8 cellular contexts compared by ENCODE assay signal in the genomic region with DNA sequence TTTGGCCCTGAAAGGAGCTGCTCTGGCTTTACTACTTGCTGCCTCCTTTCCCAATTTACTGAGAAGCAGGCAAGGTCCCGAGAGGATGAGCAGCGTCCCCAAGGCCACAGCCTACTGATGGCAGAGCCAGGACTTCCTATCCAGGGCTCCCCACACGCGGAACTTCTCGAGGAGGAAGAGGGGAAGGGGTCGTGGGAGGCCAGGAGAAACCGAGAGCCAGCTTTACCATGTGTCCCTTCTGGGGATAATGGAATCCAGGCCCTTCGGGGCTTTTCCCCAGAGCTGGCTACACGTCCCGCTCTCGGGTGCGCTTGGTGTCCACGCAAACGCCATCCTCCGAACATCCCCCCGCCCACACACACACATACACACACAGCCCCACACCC. TPM values are rescaled to one million over a fixed set of nuclear protein-coding genes. Genes with fewer than 3 reads are reported as not detected.
DNase-seq lines count a peak whose midpoint lies in the region; ATAC-seq and TF ChIP-seq lines count a peak whose summit lies in the region.

No MANE protein-coding gene starts in this region.

- H2AFZ ChIP-seq in neuron (ENCODE audit: low read depth, low read length) = peak overlapping the region; percentile 64

- intact Hi-C loops in CD4-positive, alpha-beta T cell (cut with DNase I, micrococcal nuclease) = no loop called here
- intact Hi-C loops in Panc1 (cut with micrococcal nuclease; ENCODE audit: unreplicated experiment) = loop anchor here (5.0 kb wide), 1 partner anchor 79 kb away; no protein-coding TSS in a partner anchor

- POLR2A ChIA-PET in CD4-positive, alpha-beta T cell (lab: Charles Lee) = no interaction called here
- POLR2A ChIA-PET in Panc1 (lab: Charles Lee) = interaction anchor here (0.6 to 1.1 kb wide), 8 partner anchors 13 to 300 kb away, joined by 3 to 5 read pairs (median 3); a partner anchor contains a TSS

- BruUV-seq in Panc1 (replicated peaks; lab: Mats Ljungman, UMichigan) = TSS peak; percentile 70

- H3K4me1 Mint-ChIP-seq in CD4-positive, alpha-beta T cell (ENCODE audit: low read depth) = peaks cover 25% of the 10 kb centered on the region
- H3K4me1 Mint-ChIP-seq in endothelial cell (ENCODE audit: unreplicated experiment) = peaks cover 34% of the 10 kb centered on the region

- H3K36me3 ChIP-seq in Panc1 (ENCODE audit: control insufficient read depth, insufficient read depth, low read length) (no peaks in the 10 kb centered on the region), neuron (ENCODE audit: insufficient read depth, low read length) (no peaks in the 10 kb centered on the region)

- H3K4me1 ChIP-seq in Panc1 (ENCODE audit: control insufficient read depth, insufficient read depth, low read length) = peaks cover 57% of the 10 kb centered on the region
- peaks cover 18% of the 10 kb centered on the region for H3K4me1 ChIP-seq in neuron (ENCODE audit: insufficient read depth, low read length)

- no peak for TF ChIP-seq CTCF in CD4-positive, alpha-beta T cell (IDR thresholded peaks at IDR 0.05)
- TF ChIP-seq CTCF in Panc1 (IDR thresholded peaks at IDR 0.05) = no peak
- TF ChIP-seq CTCF in endothelial cell (IDR thresholded peaks at IDR 0.05; ENCODE audit: unreplicated experiment) = no peak

- H3K27me3 Mint-ChIP-seq in CD4-positive, alpha-beta T cell = peaks cover 86% of the 10 kb centered on the region
- peaks cover 35% of the 10 kb centered on the region for H3K27me3 Mint-ChIP-seq in endothelial cell (ENCODE audit: unreplicated experiment)

- no peak overlapping the region for H3K27ac ChIP-seq in CD4-positive, alpha-beta T cell (ENCODE audit: low read depth, low read length)
- H3K27ac ChIP-seq in Panc1 (ENCODE audit: low read length) = peak overlapping the region; percentile 97

- H3K9me3 ChIP-seq in CD4-positive, alpha-beta T cell (ENCODE audit: control insufficient read depth, low read length) = no peaks in the 10 kb centered on the region
- H3K9me3 ChIP-seq in Panc1 (ENCODE audit: control insufficient read depth, insufficient read depth, low read depth, low read length) (no peaks in the 10 kb centered on the region), neuron (ENCODE audit: low read length) (no peaks in the 10 kb centered on the region)

- H3K27ac Mint-ChIP-seq in CD4-positive, alpha-beta T cell = no peak overlapping the region
- H3K27ac Mint-ChIP-seq in endothelial cell (ENCODE audit: unreplicated experiment) = peak overlapping the region; percentile 89

- H3K27me3 ChIP-seq in CD4-positive, alpha-beta T cell (ENCODE audit: control insufficient read depth, insufficient read depth, low read length) = peaks cover 86% of the 10 kb centered on the region
- H3K27me3 ChIP-seq in Panc1 (ENCODE audit: control insufficient read depth, insufficient read depth, low read length) (no peaks in the 10 kb centered on the region), neuron (ENCODE audit: insufficient read depth, low read length) (no peaks in the 10 kb centered on the region)

- in situ Hi-C loops in Panc1 (cut with HindIII; ENCODE audit: low pct_unique_long_range_greater_than_20kb, low sequenced_read_pairs) = no loop called here

- DNase-seq in CD4-positive, alpha-beta T cell = no peak
- peak; percentile 48 for DNase-seq in Panc1 (ENCODE audit: low read depth, low spot score)
- DNase-seq in endothelial cell (ENCODE audit: low spot score) = no peak
- no peak for DNase-seq in effector CD4-positive, alpha-beta T cell
- DNase-seq in OCI-M1 (lab: John Stamatoyannopoulos, UW) = no peak
- no peak for DNase-seq in DMS79 (lab: John Stamatoyannopoulos, UW)
- no peak for DNase-seq in ecto neural progenitor cell (ENCODE audit: low spot score)

- no peaks in the 10 kb centered on the region for H3K9me3 Mint-ChIP-seq in CD4-positive, alpha-beta T cell
- H3K9me3 Mint-ChIP-seq in endothelial cell (ENCODE audit: unreplicated experiment) = no peaks in the 10 kb centered on the region

- ATAC-seq in CD4-positive, alpha-beta T cell (ENCODE audit: poor library complexity) = no peak
- ATAC-seq in Panc1 = no peak

- H3K4me3 ChIP-seq in Panc1 (ENCODE audit: low read depth in 2 of 2, low read length in 2 of 2) = peak overlapping the region; percentile 55 to 94
- peak overlapping the region; percentile 57 for H3K4me3 ChIP-seq in neuron (ENCODE audit: low read length)

- no peaks in the 10 kb centered on the region for H3K36me3 Mint-ChIP-seq in CD4-positive, alpha-beta T cell (ENCODE audit: low read depth)
- peaks cover 5% of the 10 kb centered on the region for H3K36me3 Mint-ChIP-seq in endothelial cell (ENCODE audit: low read depth, unreplicated experiment)

- peak overlapping the region; percentile 25 for H3K4me3 Mint-ChIP-seq in CD4-positive, alpha-beta T cell
- peak overlapping the region; percentile 93 for H3K4me3 Mint-ChIP-seq in endothelial cell (ENCODE audit: unreplicated experiment)

- CTCF ChIA-PET in CD4-positive, alpha-beta T cell (lab: Charles Lee) = no interaction called here
- CTCF ChIA-PET in Panc1 (lab: Charles Lee) = no interaction called here

RNA-seq across cellular contexts. Expression of a gene that starts 4.3 kb away (rescaled TPM):
- total RNA-seq in CD4-positive, alpha-beta T cell = not detected
- total RNA-seq in Panc1 (2021; ENCODE audit: unreplicated experiment) (355 TPM), endothelial cell (ENCODE audit: unreplicated experiment) (21.0 TPM)
- polyA plus RNA-seq in Panc1 (2012; ENCODE audit: insufficient read length) = 366 TPM

Comparison
In these comparisons a context has a peak if more than half of its experiments do, and no peak if none do; other contexts are left out.
1. RNA of a gene that starts 4.3 kb away (total RNA-seq): 355 TPM in Panc1 (single experiment) and 21.0 TPM in endothelial cell (single experiment); not detected in CD4-positive, alpha-beta T cell; every median in the first group is over 10 times any median in the second.